In genomic region chr2:15730545-15731212, GRCh38 we compare ENCODE assay signal across 8 cellular contexts.
A peak's percentile ranks its signal among the peaks of the same experiment; 100 is the strongest.
DNase-seq lines count a peak whose midpoint lies in the region; ATAC-seq and TF ChIP-seq lines count a peak whose summit lies in the region.

No MANE protein-coding gene starts in this region.

- no peaks in the 10 kb centered on the region for H3K36me3 ChIP-seq in brain microvascular endothelial cell (replicated peaks)
- H3K36me3 ChIP-seq in testis (ENCODE audit: low read depth, missing control alignments) = no peaks in the 10 kb centered on the region

- TF ChIP-seq POLR2A in testis (IDR thresholded peaks at IDR 0.05) = no peak

- H3K9me3 ChIP-seq in testis = no peaks in the 10 kb centered on the region

- intact Hi-C loops in testis (cut with DNase I; ENCODE audit: low total_unique reads) = no loop called here

- H3K4me1 ChIP-seq in testis = peaks cover 24% of the 10 kb centered on the region

- no peak for TF ChIP-seq CTCF in LNCaP clone FGC (IDR thresholded peaks at IDR 0.05; ENCODE audit: control insufficient read depth, extremely low read depth, insufficient read depth)
- no peak for TF ChIP-seq CTCF in brain microvascular endothelial cell (IDR thresholded peaks at IDR 0.05; ENCODE audit: low read depth, low read length, missing control alignments)
- no peak for TF ChIP-seq CTCF in testis (IDR thresholded peaks at IDR 0.05)

- peaks cover 11% of the 10 kb centered on the region for H3K27me3 ChIP-seq in brain microvascular endothelial cell (replicated peaks)
- no peaks in the 10 kb centered on the region for H3K27me3 ChIP-seq in testis

- DNase-seq in COR-L47 (lab: John Stamatoyannopoulos, UW) = peak; percentile 75
- DNase-seq in LNCaP clone FGC (ENCODE audit: low read depth) = peak; percentile 69
- peak; percentile 93 for DNase-seq in brain microvascular endothelial cell
- peak; percentile 90 for DNase-seq in kidney glomerular epithelial cell (lab: John Stamatoyannopoulos, UW)
- peak; percentile 91 for DNase-seq in testis
- DNase-seq in activated CD4-positive, alpha-beta T cell treated with anti-CD3 and anti-CD28 coated beads, Interleukin-2, amount 50 U/mL, for 4 hours = no peak
- no peak for DNase-seq in central memory CD4-positive, alpha-beta T cell

- WGBS in testis, 2 donors = 22 to 27% methylated on average over 4 to 7 of the region's 7 CpGs

- no peak overlapping the region for H3K27ac ChIP-seq in brain microvascular endothelial cell
- no peak overlapping the region for H3K27ac ChIP-seq in testis

- peak; percentile 46 for ATAC-seq in GM21576 (IDR thresholded peaks at IDR 0.05; ENCODE audit: unreplicated experiment)

- in situ Hi-C loops in brain microvascular endothelial cell (cut with HindIII; ENCODE audit: low pct_ligation_motif_present, low sequenced_read_pairs) = no loop called here

- no peak overlapping the region for H3K4me3 ChIP-seq in LNCaP clone FGC (ENCODE audit: low read depth, low read length)
- H3K4me3 ChIP-seq in brain microvascular endothelial cell (ENCODE audit: low read depth, low read length) = no peak overlapping the region
- no peak overlapping the region for H3K4me3 ChIP-seq in testis

Comparison
In these comparisons a context has a peak if more than half of its experiments do, and no peak if none do; other contexts are left out.
1. DNase-seq: peak in COR-L47 (single experiment), LNCaP clone FGC (single experiment), brain microvascular endothelial cell (single experiment), kidney glomerular epithelial cell (single experiment) and testis (single experiment); none in activated CD4-positive, alpha-beta T cell treated with anti-CD3 and anti-CD28 coated beads, Interleukin-2, amount 50 U/mL, for 4 hours (0 of 2) and central memory CD4-positive, alpha-beta T cell (single experiment).